ENCODE assay signal across 8 cellular contexts in genomic region chr4:39365360-39365759, GRCh38. TPM values are rescaled to one million over a fixed set of nuclear protein-coding genes. Genes with fewer than 3 reads are reported as not detected.
DNase-seq lines count a peak whose midpoint lies in the region; ATAC-seq and TF ChIP-seq lines count a peak whose summit lies in the region.

No MANE protein-coding gene starts in this region.

- no peaks in the 10 kb centered on the region for H3K9me3 ChIP-seq in tibial artery

- peaks cover 0 to 30% (median 12%) of the 10 kb centered on the region in 4 donors for H3K4me1 ChIP-seq in tibial artery

- H3K9me3 Mint-ChIP-seq in activated T-cell treated with anti-CD3 and anti-CD28 coated beads, Interleukin-2, amount 50 U/mL, for 24 hours = peaks cover 3% of the 10 kb centered on the region
- H3K9me3 Mint-ChIP-seq in activated T-helper 2 cell treated with anti-CD3 and anti-CD28 coated beads, Interferon-gamma antibody, Interleukin-2, Interleukin-4, amounts not matched to agents 10 μg/mL and 5 μg/mL and 100 μg/mL, durations not matched to agents 14 hours and 24 hours and 36 hours = peaks cover 9% of the 10 kb centered on the region

- no peak for ATAC-seq in HG02870 (IDR thresholded peaks at IDR 0.05; ENCODE audit: unreplicated experiment)
- ATAC-seq in HG03159 (IDR thresholded peaks at IDR 0.05; ENCODE audit: unreplicated experiment) = no peak

- H3K36me3 ChIP-seq in kidney epithelial cell (ENCODE audit: control insufficient read depth, insufficient read depth, low read length) (no peaks in the 10 kb centered on the region), tibial artery (no peaks in the 10 kb centered on the region)

- TF ChIP-seq CTCF in kidney epithelial cell (IDR thresholded peaks at IDR 0.05; ENCODE audit: insufficient read depth, low read length, poor library complexity, severe bottlenecking) (no peak), tibial artery (IDR thresholded peaks at IDR 0.05) (no peak)

- no peaks in the 10 kb centered on the region for H3K27me3 ChIP-seq in kidney epithelial cell (ENCODE audit: control insufficient read depth, insufficient read depth, low read length)
- H3K27me3 ChIP-seq in tibial artery = no peaks in the 10 kb centered on the region

- no peak for DNase-seq in activated T-cell treated with anti-CD3 and anti-CD28 coated beads, Interleukin-2, amount 50 U/mL, for 24 hours
- no peak for DNase-seq in activated T-cell treated with anti-CD3 and anti-CD28 coated beads, Interleukin-2, amount 50 U/mL, for 48 hours
- DNase-seq in activated T-helper 2 cell treated with anti-CD3 and anti-CD28 coated beads, Interferon-gamma antibody, Interleukin-2, Interleukin-4, amounts not matched to agents 10 μg/mL and 5 μg/mL and 100 μg/mL, durations not matched to agents 14 hours and 24 hours and 36 hours (ENCODE audit: low spot score) = no peak
- DNase-seq in kidney epithelial cell (ENCODE audit: low read depth) (no peak), tibial artery (no peak), nucleus accumbens (lab: John Stamatoyannopoulos, UW) (no peak)

- peaks cover 38% of the 10 kb centered on the region for H3K36me3 Mint-ChIP-seq in activated T-cell treated with anti-CD3 and anti-CD28 coated beads, Interleukin-2, amount 50 U/mL, for 24 hours (ENCODE audit: low read depth)
- H3K36me3 Mint-ChIP-seq in activated T-helper 2 cell treated with anti-CD3 and anti-CD28 coated beads, Interferon-gamma antibody, Interleukin-2, Interleukin-4, amounts not matched to agents 10 μg/mL and 5 μg/mL and 100 μg/mL, durations not matched to agents 14 hours and 24 hours and 36 hours (ENCODE audit: low read depth) = peaks cover 29% of the 10 kb centered on the region

- H3K4me3 ChIP-seq in kidney epithelial cell (ENCODE audit: low read depth, low read length) (peak overlapping the region; percentile 91), tibial artery (peak overlapping the region; percentile 76 to 82)

- intact Hi-C loops in activated T-helper 2 cell treated with anti-CD3 and anti-CD28 coated beads, Interferon-gamma antibody, Interleukin-2, Interleukin-4, amounts not matched to agents 10 μg/mL and 5 μg/mL and 100 μg/mL, durations not matched to agents 14 hours and 24 hours and 36 hours (cut with micrococcal nuclease) = loop anchor here (2.0 kb wide), 1 partner anchor 93 kb away; the partner anchor contains the start of genes LIAS and RPL9
- intact Hi-C loops in tibial artery (cut with DNase I; ENCODE audit: low total_unique reads) = no loop called here

- peak overlapping the region; percentile 95 for H3K27ac Mint-ChIP-seq in activated T-cell treated with anti-CD3 and anti-CD28 coated beads, Interleukin-2, amount 50 U/mL, for 24 hours
- peak overlapping the region; percentile 86 for H3K27ac Mint-ChIP-seq in activated T-helper 2 cell treated with anti-CD3 and anti-CD28 coated beads, Interferon-gamma antibody, Interleukin-2, Interleukin-4, amounts not matched to agents 10 μg/mL and 5 μg/mL and 100 μg/mL, durations not matched to agents 14 hours and 24 hours and 36 hours

- peaks cover 36% of the 10 kb centered on the region for H3K4me1 Mint-ChIP-seq in activated T-cell treated with anti-CD3 and anti-CD28 coated beads, Interleukin-2, amount 50 U/mL, for 24 hours (ENCODE audit: low read depth)
- H3K4me1 Mint-ChIP-seq in activated T-helper 2 cell treated with anti-CD3 and anti-CD28 coated beads, Interferon-gamma antibody, Interleukin-2, Interleukin-4, amounts not matched to agents 10 μg/mL and 5 μg/mL and 100 μg/mL, durations not matched to agents 14 hours and 24 hours and 36 hours (ENCODE audit: low read depth) = peaks cover 31% of the 10 kb centered on the region

- no peaks in the 10 kb centered on the region for H3K27me3 Mint-ChIP-seq in activated T-cell treated with anti-CD3 and anti-CD28 coated beads, Interleukin-2, amount 50 U/mL, for 24 hours
- H3K27me3 Mint-ChIP-seq in activated T-helper 2 cell treated with anti-CD3 and anti-CD28 coated beads, Interferon-gamma antibody, Interleukin-2, Interleukin-4, amounts not matched to agents 10 μg/mL and 5 μg/mL and 100 μg/mL, durations not matched to agents 14 hours and 24 hours and 36 hours (ENCODE audit: low read depth) = peaks cover 1% of the 10 kb centered on the region

- H3K27ac ChIP-seq in tibial artery = peak overlapping the region; percentile 76 to 77

- peak overlapping the region; percentile 93 for H3K4me3 Mint-ChIP-seq in activated T-cell treated with anti-CD3 and anti-CD28 coated beads, Interleukin-2, amount 50 U/mL, for 24 hours
- peak overlapping the region; percentile 90 for H3K4me3 Mint-ChIP-seq in activated T-helper 2 cell treated with anti-CD3 and anti-CD28 coated beads, Interferon-gamma antibody, Interleukin-2, Interleukin-4, amounts not matched to agents 10 μg/mL and 5 μg/mL and 100 μg/mL, durations not matched to agents 14 hours and 24 hours and 36 hours (ENCODE audit: low read depth)

RNA-seq across cellular contexts. Expression of gene RFC1, which starts 0.8 kb away (rescaled TPM):
- 56.6 and 64.7 TPM in 2 replicates for total RNA-seq in activated T-helper 2 cell treated with anti-CD3 and anti-CD28 coated beads, Interferon-gamma antibody, Interleukin-2, Interleukin-4, amounts not matched to agents 10 μg/mL and 5 μg/mL and 100 μg/mL, durations not matched to agents 14 hours and 24 hours and 36 hours
- 32.6 and 42.1 TPM in 2 replicates for total RNA-seq in kidney epithelial cell

RNA-seq across cellular contexts. Expression of gene KLB, which starts 41.4 kb away (rescaled TPM):
- not detected in 2 replicates for total RNA-seq in activated T-helper 2 cell treated with anti-CD3 and anti-CD28 coated beads, Interferon-gamma antibody, Interleukin-2, Interleukin-4, amounts not matched to agents 10 μg/mL and 5 μg/mL and 100 μg/mL, durations not matched to agents 14 hours and 24 hours and 36 hours
- 0.07 and 0.21 TPM in 2 replicates for total RNA-seq in kidney epithelial cell
